Comparison of ENCODE assay signal across 17 cellular contexts in genomic region chr1:118974641-118975040, GRCh38. TPM values are rescaled to one million over a fixed set of nuclear protein-coding genes. Genes with fewer than 3 reads are reported as not detected.
DNase-seq lines count a peak whose midpoint lies in the region; ATAC-seq, FAIRE-seq and TF ChIP-seq lines count a peak whose summit lies in the region.
"Had no signal": no experiment of that assay in that cellular context is flagged by ENCODE, and none has a peak within 500 bp of the region (broad histone marks: within the 10 kb centered on the region; RNA-seq: fewer than 3 reads in every experiment).

No MANE protein-coding gene starts in this region.

- in situ Hi-C loops in K562 (cut with MboI): no loop called here

- no peak overlapping the region for H2AFZ ChIP-seq in K562 (ENCODE audit: low read depth, low read length)

- H3K4me1 Mint-ChIP-seq in stimulated activated effector memory CD8-positive, alpha-beta T cell treated with anti-CD3 and anti-CD28 coated beads, Interleukin-12 subunit alpha, Interleukin-12 subunit beta, amount 100 ng/mL, for 72 hours: no peaks in the 10 kb centered on the region

- no peak overlapping the region for H3K4me3 ChIP-seq in K562
- no peak overlapping the region for H3K4me3 ChIP-seq in psoas muscle
- H3K4me3 ChIP-seq in subcutaneous abdominal adipose tissue (ENCODE audit: low read depth in 1 of 5, low read length in 5 of 5): no peak overlapping the region
- no peak overlapping the region for H3K4me3 ChIP-seq in Peyer's patch

- H3K79me2 ChIP-seq in K562 (ENCODE audit: control insufficient read depth, insufficient read depth, low read length): no peaks in the 10 kb centered on the region

- H3K9ac ChIP-seq in K562 (ENCODE audit: insufficient read depth in 1 of 2, low read depth in 2 of 2, low read length in 2 of 2) (no peak overlapping the region), subcutaneous abdominal adipose tissue (ENCODE audit: low read length in 5 of 5) (no peak overlapping the region)

- H3K9me3 ChIP-seq in K562 (replicated peaks; ENCODE audit: control insufficient read depth, insufficient read depth, low read depth, low read length) (no peaks in the 10 kb centered on the region), psoas muscle (no peaks in the 10 kb centered on the region), subcutaneous abdominal adipose tissue (ENCODE audit: control insufficient read depth in 5 of 5, low read length in 5 of 5) (no peaks in the 10 kb centered on the region), Peyer's patch (peaks cover 0 to 2% (median 0%) of the 10 kb centered on the region in 4 donors)
- H3K9me3 ChIP-seq: Caco-2 had no signal

- H3K27ac Mint-ChIP-seq in stimulated activated effector memory CD8-positive, alpha-beta T cell treated with anti-CD3 and anti-CD28 coated beads, Interleukin-12 subunit alpha, Interleukin-12 subunit beta, amount 100 ng/mL, for 72 hours: no peak overlapping the region
- H3K27ac Mint-ChIP-seq: CD4-positive, alpha-beta memory T cell had no signal

- ATAC-seq in K562: no peak
- ATAC-seq in psoas muscle: peak in 2 of 4 donors; percentile 13 to 21
- no peak for ATAC-seq in stimulated activated effector memory CD8-positive, alpha-beta T cell treated with anti-CD3 and anti-CD28 coated beads, Interleukin-12 subunit alpha, Interleukin-12 subunit beta, amount 100 ng/mL, for 72 hours

- no peak for DNase-seq in K562 (ENCODE audit: extremely low read depth in 1 of 4, low spot score in 3 of 4)
- DNase-seq in psoas muscle: no peak
- no peak for DNase-seq in Peyer's patch
- no peak for DNase-seq in stimulated activated effector memory CD8-positive, alpha-beta T cell treated with anti-CD3 and anti-CD28 coated beads, Interleukin-12 subunit alpha, Interleukin-12 subunit beta, amount 100 ng/mL, for 72 hours (ENCODE audit: low spot score in 2 of 2)
- no peak for DNase-seq in NCI-H526 (lab: John Stamatoyannopoulos, UW)
- DNase-seq: C1 segment of cervical spinal cord; Caco-2; CD4-positive, alpha-beta memory T cell; DMS153; DND-41; H7; HCEC 1CT had no signal

- intact Hi-C loops in K562 (cut with micrococcal nuclease) (no loop called here), psoas muscle (cut with DNase I) (no loop called here)

- WGBS in K562 (ENCODE audit: insufficient coverage, low coverage, missing lambda C conversion rate): under 1% methylated on average over 4 of the region's 4 CpGs
- 29 to 44% (median 31%) methylated on average over 4 of the region's 4 CpGs for WGBS in psoas muscle, 3 donors

- FAIRE-seq in K562 (lab: Jason Lieb, UNC): peak; percentile 6
- FAIRE-seq: G401.6, GM12892, H1 had no signal

- H3K27me3 ChIP-seq in K562 (ENCODE audit: control insufficient read depth in 2 of 2, insufficient read depth in 2 of 2, low read length in 2 of 2): peaks cover 0 to 3% of the 10 kb centered on the region in 2 experiments; a peak in 1 of 5 replicates
- H3K27me3 ChIP-seq in psoas muscle (ENCODE audit: insufficient read depth in 3 of 3, low read length in 2 of 3): no peaks in the 10 kb centered on the region
- peaks cover 0 to 3% (median 0%) of the 10 kb centered on the region in 5 donors for H3K27me3 ChIP-seq in subcutaneous abdominal adipose tissue (ENCODE audit: control insufficient read depth in 5 of 5, insufficient read depth in 4 of 5, low read length in 5 of 5)
- peaks cover 0 to 11% of the 10 kb centered on the region in 2 donors for H3K27me3 ChIP-seq in Peyer's patch

- no peak overlapping the region for H3K4me3 Mint-ChIP-seq in stimulated activated effector memory CD8-positive, alpha-beta T cell treated with anti-CD3 and anti-CD28 coated beads, Interleukin-12 subunit alpha, Interleukin-12 subunit beta, amount 100 ng/mL, for 72 hours
- H3K4me3 Mint-ChIP-seq: CD4-positive, alpha-beta memory T cell had no signal

- H3K4me1 ChIP-seq in K562 (replicated peaks in 1 of 2; ENCODE audit: control insufficient read depth in 2 of 2, insufficient read depth in 2 of 2, low read length in 2 of 2): peaks cover 0 to 2% of the 10 kb centered on the region in 2 experiments; a peak in 2 of 5 replicates
- peaks cover 91% of the 10 kb centered on the region for H3K4me1 ChIP-seq in psoas muscle
- peaks cover 6 to 68% (median 49%) of the 10 kb centered on the region in 5 donors for H3K4me1 ChIP-seq in subcutaneous abdominal adipose tissue (ENCODE audit: control insufficient read depth in 5 of 5, insufficient read depth in 5 of 5, low read length in 5 of 5)
- H3K4me1 ChIP-seq in Peyer's patch: peaks cover 0 to 4% (median 0%) of the 10 kb centered on the region in 4 donors
- H3K4me1 ChIP-seq: Caco-2 had no signal

- BruUV-seq in K562 (replicated peaks; lab: Mats Ljungman, UMichigan): no TSS peak

- peaks cover 2% of the 10 kb centered on the region for H3K9me3 Mint-ChIP-seq in stimulated activated effector memory CD8-positive, alpha-beta T cell treated with anti-CD3 and anti-CD28 coated beads, Interleukin-12 subunit alpha, Interleukin-12 subunit beta, amount 100 ng/mL, for 72 hours

- no peaks in the 10 kb centered on the region for H3K36me3 ChIP-seq in K562 (ENCODE audit: control insufficient read depth, insufficient read depth, low read length)
- no peaks in the 10 kb centered on the region for H3K36me3 ChIP-seq in psoas muscle (ENCODE audit: insufficient read depth in 1 of 2, low read depth in 1 of 2)
- H3K36me3 ChIP-seq in subcutaneous abdominal adipose tissue (ENCODE audit: control insufficient read depth in 5 of 5, insufficient read depth in 5 of 5, low read length in 5 of 5): no peaks in the 10 kb centered on the region
- no peaks in the 10 kb centered on the region for H3K36me3 ChIP-seq in Peyer's patch

- TF ChIP-seq CTCF in K562 (IDR thresholded peaks at IDR 0.05 in 2 of 3, conservative IDR thresholded peaks at IDR 0.05 in 1 of 3; ENCODE audit: insufficient read depth in 2 of 3, low read depth in 1 of 3, low read length in 3 of 3): no peak
- TF ChIP-seq CTCF in psoas muscle (IDR thresholded peaks at IDR 0.05): no peak
- TF ChIP-seq CTCF in Peyer's patch (IDR thresholded peaks at IDR 0.05): no peak

- TF ChIP-seq POLR2A in K562 (conservative IDR thresholded peaks at IDR 0.05): no peak
- TF ChIP-seq POLR2A in Peyer's patch (IDR thresholded peaks at IDR 0.05): no peak

- no peaks in the 10 kb centered on the region for H3K9me1 ChIP-seq in K562 (ENCODE audit: control insufficient read depth, insufficient read depth, low read length)

- H3K36me3 Mint-ChIP-seq in stimulated activated effector memory CD8-positive, alpha-beta T cell treated with anti-CD3 and anti-CD28 coated beads, Interleukin-12 subunit alpha, Interleukin-12 subunit beta, amount 100 ng/mL, for 72 hours: no peaks in the 10 kb centered on the region
- H3K36me3 Mint-ChIP-seq: CD4-positive, alpha-beta memory T cell had no signal

- H3K4me2 ChIP-seq in K562 (ENCODE audit: insufficient read depth, low read length): no peak overlapping the region

- no peak for TF ChIP-seq EP300 in K562 (IDR thresholded peaks at IDR 0.05; ENCODE audit: low read length)

- POLR2A ChIA-PET in K562 (lab: Yijun Ruan, JAX): no interaction called here

- no peaks in the 10 kb centered on the region for H4K20me1 ChIP-seq in K562 (replicated peaks; ENCODE audit: control insufficient read depth, insufficient read depth, low read length)

- no peak for TF ChIP-seq RAD21 in K562 (CRISPR knock-in tag; conservative IDR thresholded peaks at IDR 0.05 in 1 of 2, IDR thresholded peaks at IDR 0.05 in 1 of 2)

- H3K27ac ChIP-seq in K562 (ENCODE audit: extremely low read depth, low read depth, low read length): no peak overlapping the region
- peak overlapping the region; percentile 55 for H3K27ac ChIP-seq in psoas muscle
- peak overlapping the region; percentile 32 for H3K27ac ChIP-seq in subcutaneous abdominal adipose tissue (ENCODE audit: low read depth, low read length)
- H3K27ac ChIP-seq in Peyer's patch: no peak overlapping the region

- CTCF ChIA-PET in K562 (lab: Yijun Ruan, JAX; ENCODE audit: low intra/inter-chr PET ratio): no interaction called here

TF ChIP-seq in K562, 482 proteins besides CTCF, POLR2A, EP300 and RAD21 (continues in another document):
- no peak for TF ChIP-seq SETDB1 (IDR thresholded peaks at IDR 0.05; ENCODE audit: low read length)
- TF ChIP-seq ZNF778 (CRISPR knock-in tag; IDR thresholded peaks at IDR 0.05): no peak

RNA-seq across cellular contexts. Expression of gene TBX15, which starts 13.5 kb away (rescaled TPM):
- total RNA-seq in K562 (2011; cell fraction: chromatin; rRNA removed; ENCODE audit: low replicate concordance): 0.28 and 0.95 TPM in 2 replicates
- total RNA-seq in K562 (2011; cell fraction: nucleolus; rRNA removed): 0.33 and 0.66 TPM in 2 replicates
- 0.31 and 0.73 TPM in 2 replicates for total RNA-seq in K562 (2011; cell fraction: nucleoplasm; rRNA removed)
- total RNA-seq in K562 (2014; rRNA removed) (2.4 and 2.6 TPM in 2 replicates), K562 (2014; rRNA removed; fragmentation: Illumina TruSeq; extraction: Trizol) (1.9 and 2.1 TPM in 2 replicates), K562 (2015; rRNA removed; fragmentation: Illumina TruSeq; extraction: Trizol) (1.7 and 2.1 TPM in 2 replicates), K562 (2021) (2.6 and 2.7 TPM in 2 replicates), psoas muscle (100 to 1,000 TPM in 3 of 4 donors, 10 to 100 TPM in 1; 62.5 to 220 (median 143) TPM), Peyer's patch (1 to 10 TPM in 1 of 4 donors, under 1 TPM in 1, not detected in 2; 0.40 to 3.3 TPM)
- polyA plus RNA-seq in K562 (2011; rRNA removed) (0.03 TPM in 1 of 2 replicates, not detected in the other), K562 (2014; fragmentation: Illumina TruSeq; extraction: Trizol) (2.4 and 3.0 TPM in 2 replicates), K562 (2014; fragmentation: Nextera tagmentation; extraction: Ambion mirVana) (1 to 10 TPM; 1.7 to 3.4 TPM), K562 (2014; rRNA removed) (2.1 and 2.3 TPM in 2 replicates), psoas muscle (100 to 1,000 TPM in 1 of 3 donors, 10 to 100 TPM in 2; 37.0 to 105 (median 53.8) TPM)
- 0.03 TPM in 2 replicates for polyA plus RNA-seq in K562 (2011; cell fraction: cytosol; rRNA removed)
- polyA plus RNA-seq in K562 (2011; cell fraction: nucleus; rRNA removed): 0.06 and 0.07 TPM in 2 replicates
- polyA plus RNA-seq in K562 (2012): 2.2 and 10.1 TPM in 2 replicates
- polyA minus RNA-seq in K562 (2011; rRNA and poly(A)+ RNA removed): 0.04 and 0.06 TPM in 2 replicates
- polyA minus RNA-seq in K562 (2011; cell fraction: cytosol; rRNA and poly(A)+ RNA removed): not detected in 2 replicates
- polyA minus RNA-seq in K562 (2011; cell fraction: nucleus; rRNA and poly(A)+ RNA removed): not detected in 2 replicates
- total RNA-seq: A172; CD4-positive, alpha-beta memory T cell had no signal

Comparison
In these comparisons a context has a peak if more than half of its experiments do, and no peak if none do; other contexts are left out.
1. H3K27ac ChIP-seq: peak in psoas muscle (single experiment) and subcutaneous abdominal adipose tissue (single experiment); none in K562 (single experiment) and Peyer's patch (0 of 4).
2. RNA of gene TBX15, which starts 13.5 kb away (total RNA-seq): 62.5 to 220 TPM in psoas muscle; 0.28 to 2.7 TPM in K562 and 0.40 to 3.3 TPM in Peyer's patch; every median in the first group is over 10 times any median in the second.